In genomic region chr9:94868462-94868861, GRCh38 we compare ENCODE assay signal across 11 cellular contexts.
A peak's percentile ranks its signal among the peaks of the same experiment; 100 is the strongest.
DNase-seq lines count a peak whose midpoint lies in the region; ATAC-seq and TF ChIP-seq lines count a peak whose summit lies in the region.
"Had no signal": no experiment of that assay in that cellular context is flagged by ENCODE, and none has a peak within 500 bp of the region (broad histone marks: within the 10 kb centered on the region; RNA-seq: fewer than 3 reads in every experiment).

No MANE protein-coding gene starts in this region.

- H3K36me3 Mint-ChIP-seq in progenitor cell of endocrine pancreas (ENCODE audit: insufficient read depth) = no peaks in the 10 kb centered on the region
- H3K36me3 Mint-ChIP-seq in activated CD8-positive, alpha-beta T cell treated with anti-CD3 and anti-CD28 coated beads, Interleukin-2, amount 10 ng/mL, durations not matched to agents 7 days and 5 days (ENCODE audit: low read depth) = no peaks in the 10 kb centered on the region

- peak overlapping the region; percentile 96 for H3K27ac Mint-ChIP-seq in progenitor cell of endocrine pancreas
- H3K27ac Mint-ChIP-seq in activated CD8-positive, alpha-beta T cell treated with anti-CD3 and anti-CD28 coated beads, Interleukin-2, amount 10 ng/mL, durations not matched to agents 7 days and 5 days = no peak overlapping the region
- H3K27ac Mint-ChIP-seq: activated T-cell treated with anti-CD3 and anti-CD28 coated beads, Interleukin-2, amount 50 U/mL, for 24 hours had no signal

- WGBS in gastroesophageal sphincter (ENCODE audit: low coverage in 1 of 2), 2 donors = 79 to 89% methylated on average over 2 of the region's 2 CpGs

- TF ChIP-seq CTCF in AG04450 (IDR thresholded peaks at IDR 0.05; ENCODE audit: low read depth, low read length) (no peak), gastroesophageal sphincter (IDR thresholded peaks at IDR 0.05) (no peak), progenitor cell of endocrine pancreas (IDR thresholded peaks at IDR 0.05; ENCODE audit: unreplicated experiment) (no peak)

- peaks cover 49% of the 10 kb centered on the region for H3K4me1 Mint-ChIP-seq in progenitor cell of endocrine pancreas (ENCODE audit: low read depth)
- H3K4me1 Mint-ChIP-seq in activated CD8-positive, alpha-beta T cell treated with anti-CD3 and anti-CD28 coated beads, Interleukin-2, amount 10 ng/mL, durations not matched to agents 7 days and 5 days (ENCODE audit: low read depth) = peaks cover 24% of the 10 kb centered on the region

- no peak for ATAC-seq in gastroesophageal sphincter
- no peak for ATAC-seq in activated CD8-positive, alpha-beta T cell treated with anti-CD3 and anti-CD28 coated beads, Interleukin-2, amount 10 ng/mL, durations not matched to agents 7 days and 5 days

- H3K4me1 ChIP-seq in SJCRH30 = peaks cover 79% of the 10 kb centered on the region
- H3K4me1 ChIP-seq in gastroesophageal sphincter = peaks cover 26 to 70% (median 27%) of the 10 kb centered on the region in 3 donors

- H3K36me3 ChIP-seq in SJCRH30 = no peaks in the 10 kb centered on the region
- H3K36me3 ChIP-seq in gastroesophageal sphincter = no peaks in the 10 kb centered on the region

- H3K27ac ChIP-seq in AG04450 (ENCODE audit: low read depth, low read length) = peak overlapping the region; percentile 76
- peak overlapping the region; percentile 96 for H3K27ac ChIP-seq in SJCRH30
- peak overlapping the region; percentile 84 to 99 (median 87) for H3K27ac ChIP-seq in gastroesophageal sphincter
- H3K27ac ChIP-seq: foreskin keratinocyte had no signal

- H3K9me3 Mint-ChIP-seq in progenitor cell of endocrine pancreas (ENCODE audit: low read depth) = no peaks in the 10 kb centered on the region
- no peaks in the 10 kb centered on the region for H3K9me3 Mint-ChIP-seq in activated CD8-positive, alpha-beta T cell treated with anti-CD3 and anti-CD28 coated beads, Interleukin-2, amount 10 ng/mL, durations not matched to agents 7 days and 5 days (ENCODE audit: insufficient read depth)

- POLR2A ChIA-PET in AG04450 (lab: Yijun Ruan, JAX) = interaction anchor here (0.7 to 1.3 kb wide), 3 partner anchors 45 to 158 kb away, joined by 3 to 5 read pairs (median 3); no protein-coding TSS in a partner anchor
- POLR2A ChIA-PET in activated CD8-positive, alpha-beta T cell treated with anti-CD3 and anti-CD28 coated beads, Interleukin-2, amount 10 ng/mL, durations not matched to agents 7 days and 5 days (lab: Charles Lee) = no interaction called here

- no peak overlapping the region for H3K4me3 ChIP-seq in AG04450 (ENCODE audit: low read depth, low read length)
- H3K4me3 ChIP-seq in SJCRH30 = no peak overlapping the region
- no peak overlapping the region for H3K4me3 ChIP-seq in gastroesophageal sphincter

- H3K9me3 ChIP-seq in AG04450 (ENCODE audit: control insufficient read depth, insufficient read depth, low read length) (no peaks in the 10 kb centered on the region), SJCRH30 (replicated peaks) (no peaks in the 10 kb centered on the region), gastroesophageal sphincter (no peaks in the 10 kb centered on the region)

- H3K4me3 Mint-ChIP-seq in progenitor cell of endocrine pancreas (ENCODE audit: low read depth) = no peak overlapping the region
- H3K4me3 Mint-ChIP-seq in activated CD8-positive, alpha-beta T cell treated with anti-CD3 and anti-CD28 coated beads, Interleukin-2, amount 10 ng/mL, durations not matched to agents 7 days and 5 days = no peak overlapping the region
- H3K4me3 Mint-ChIP-seq: activated T-cell treated with anti-CD3 and anti-CD28 coated beads, Interleukin-2, amount 50 U/mL, for 24 hours had no signal

- TF ChIP-seq POLR2A in gastroesophageal sphincter (IDR thresholded peaks at IDR 0.05) = no peak

- CTCF ChIA-PET in AG04450 (lab: Charles Lee) = interaction anchor here (1.4 to 2.7 kb wide), 2 partner anchors 187 to 263 kb away, joined by 7 to 9 read pairs; no protein-coding TSS in a partner anchor
- CTCF ChIA-PET in activated CD8-positive, alpha-beta T cell treated with anti-CD3 and anti-CD28 coated beads, Interleukin-2, amount 10 ng/mL, durations not matched to agents 7 days and 5 days (lab: Charles Lee) = interaction anchor here (1.2 kb wide), 1 partner anchor 11 kb away, joined by 3 read pairs; no protein-coding TSS in a partner anchor

- H3K27me3 Mint-ChIP-seq in progenitor cell of endocrine pancreas = no peaks in the 10 kb centered on the region
- H3K27me3 Mint-ChIP-seq in activated CD8-positive, alpha-beta T cell treated with anti-CD3 and anti-CD28 coated beads, Interleukin-2, amount 10 ng/mL, durations not matched to agents 7 days and 5 days (ENCODE audit: low read depth) = peaks cover 22% of the 10 kb centered on the region
- H3K27me3 Mint-ChIP-seq: activated T-cell treated with anti-CD3 and anti-CD28 coated beads, Interleukin-2, amount 50 U/mL, for 24 hours had no signal

- H3K27me3 ChIP-seq in AG04450 (ENCODE audit: control insufficient read depth, insufficient read depth, low read length) (no peaks in the 10 kb centered on the region), SJCRH30 (no peaks in the 10 kb centered on the region), gastroesophageal sphincter (no peaks in the 10 kb centered on the region)
- H3K27me3 ChIP-seq: foreskin keratinocyte had no signal

- TF ChIP-seq EP300 in gastroesophageal sphincter (IDR thresholded peaks at IDR 0.05) = no peak

- DNase-seq in AG04450 (ENCODE audit: low read depth, low spot score) (no peak), SJCRH30 (peak in 1 of 2 experiments; percentile 38), progenitor cell of endocrine pancreas (ENCODE audit: low spot score, unreplicated experiment) (no peak), COR-L47 (lab: John Stamatoyannopoulos, UW) (no peak), Kasumi-1 (lab: John Stamatoyannopoulos, UW) (no peak)
- no peak for DNase-seq in activated CD4-positive, alpha-beta T cell treated with anti-CD3 and anti-CD28 coated beads, Interleukin-2, amount 50 U/mL, for 1 hour
- no peak for DNase-seq in activated CD8-positive, alpha-beta T cell treated with anti-CD3 and anti-CD28 coated beads, Interleukin-2, amount 10 ng/mL, durations not matched to agents 7 days and 5 days
- DNase-seq: activated T-cell treated with anti-CD3 and anti-CD28 coated beads, Interleukin-2, amount 50 U/mL, for 24 hours; NCI-H2081 treated with DMSO at 0.1 percent for 48 hours had no signal
